In genomic region chr2:9311488-9311887, GRCh38 we compare ENCODE assay signal across 10 cellular contexts.
DNase-seq lines count a peak whose midpoint lies in the region; ATAC-seq and TF ChIP-seq lines count a peak whose summit lies in the region.
"Had no signal": no experiment of that assay in that cellular context is flagged by ENCODE, and none has a peak within 500 bp of the region (broad histone marks: within the 10 kb centered on the region; RNA-seq: fewer than 3 reads in every experiment).

No MANE protein-coding gene starts in this region.

- ATAC-seq in heart right ventricle (peak in 7 of 8 donors; percentile 61 to 79 (median 73)), gastrocnemius medialis (peak; percentile 81 to 89)

- H3K36me3 ChIP-seq in heart right ventricle (no peaks in the 10 kb centered on the region), gastrocnemius medialis (no peaks in the 10 kb centered on the region), MM.1S (replicated peaks; ENCODE audit: insufficient read depth, low read length) (no peaks in the 10 kb centered on the region)

- no peaks in the 10 kb centered on the region for H4K20me1 ChIP-seq in MM.1S (ENCODE audit: insufficient read depth, low read length)

- intact Hi-C loops in heart right ventricle (cut with DNase I) (loop anchor here in 1 of 10 donors (5.0 kb wide), 1 partner anchor 34 kb away; no protein-coding TSS in a partner anchor), gastrocnemius medialis (cut with DNase I; ENCODE audit: low total_unique reads) (loop anchor here (2.0 kb wide), 2 partner anchors 29 to 105 kb away; partner anchors contain the start of gene ASAP2)

- peaks cover 58% of the 10 kb centered on the region for H3K79me2 ChIP-seq in MM.1S (ENCODE audit: low read length)

- H3K9me2 ChIP-seq in MM.1S (replicated peaks; ENCODE audit: insufficient read depth, low read length) = no peaks in the 10 kb centered on the region

- H3K4me3 ChIP-seq in astrocyte of the cerebellum (ENCODE audit: low read depth, low read length) (no peak overlapping the region), heart right ventricle (no peak overlapping the region), gastrocnemius medialis (no peak overlapping the region), MM.1S (ENCODE audit: low read length) (no peak overlapping the region)

- peaks cover 20% of the 10 kb centered on the region for H3F3A ChIP-seq in MM.1S (ENCODE audit: insufficient read depth, low read length)

- TF ChIP-seq POLR2A in gastrocnemius medialis (IDR thresholded peaks at IDR 0.05) = peak in 1 of 2 donors; percentile 9

- TF ChIP-seq CTCF in astrocyte of the cerebellum (IDR thresholded peaks at IDR 0.05; ENCODE audit: low read depth, low read length, missing control alignments) = no peak
- no peak for TF ChIP-seq CTCF in heart right ventricle (IDR thresholded peaks at IDR 0.05)
- TF ChIP-seq CTCF in gastrocnemius medialis (IDR thresholded peaks at IDR 0.05 in 4 of 5, conservative IDR thresholded peaks at IDR 0.05 in 1 of 5) = no peak
- no peak for TF ChIP-seq CTCF in MM.1S (IDR thresholded peaks at IDR 0.05; ENCODE audit: low read length)

- peak; percentile 90 for DNase-seq in GM03348 (ENCODE audit: low spot score)
- DNase-seq in astrocyte of the cerebellum (ENCODE audit: low read depth) = peak; percentile 75
- peak; percentile 53 to 54 for DNase-seq in heart right ventricle
- DNase-seq in gastrocnemius medialis = peak; percentile 52 to 81
- DNase-seq in NCI-H446 (lab: John Stamatoyannopoulos, UW) = no peak
- DNase-seq in MM.1S = no peak
- DNase-seq in GF-D8 (lab: John Stamatoyannopoulos, UW) = no peak
- DNase-seq in SIG-M5 treated with dmso at 0.1 percent for 504 hours (lab: John Stamatoyannopoulos, UW; ENCODE audit: unreplicated experiment) = no peak
- DNase-seq: activated T-cell treated with anti-CD3 and anti-CD28 coated beads, Interleukin-2, amount 50 U/mL, for 24 hours; DND-41 had no signal

- no peaks in the 10 kb centered on the region for H3K9me3 ChIP-seq in heart right ventricle
- H3K9me3 ChIP-seq in gastrocnemius medialis = no peaks in the 10 kb centered on the region
- H3K9me3 ChIP-seq in MM.1S (replicated peaks; ENCODE audit: insufficient read depth, low read length) = no peaks in the 10 kb centered on the region

- H3K27ac ChIP-seq in heart right ventricle (peak overlapping the region; percentile 59 to 91 (median 80)), gastrocnemius medialis (peak overlapping the region; percentile 79 to 83 (median 82)), MM.1S (ENCODE audit: low read length) (no peak overlapping the region)

- H3K4me1 ChIP-seq in heart right ventricle = peaks cover 20 to 61% (median 42%) of the 10 kb centered on the region in 9 donors
- peaks cover 32 to 35% of the 10 kb centered on the region in 2 donors for H3K4me1 ChIP-seq in gastrocnemius medialis
- H3K4me1 ChIP-seq in MM.1S (ENCODE audit: low read length) = peaks cover 31% of the 10 kb centered on the region

- no peak overlapping the region for H2AFZ ChIP-seq in MM.1S (ENCODE audit: low read length)

- H3K9ac ChIP-seq in MM.1S (ENCODE audit: low read length) = no peak overlapping the region

- WGBS in heart right ventricle, 2 donors = 43 to 48% methylated on average over 12 of the region's 12 CpGs

- in situ Hi-C loops in astrocyte of the cerebellum (cut with HindIII; ENCODE audit: low sequenced_read_pairs) (no loop called here), gastrocnemius medialis (cut with MboI; ENCODE audit: low sequenced_read_pairs in 4 of 4) (no loop called here)

- H3K27me3 ChIP-seq in heart right ventricle (no peaks in the 10 kb centered on the region), gastrocnemius medialis (no peaks in the 10 kb centered on the region), MM.1S (replicated peaks; ENCODE audit: insufficient read depth, low read length) (no peaks in the 10 kb centered on the region)

- H3K4me2 ChIP-seq in MM.1S (ENCODE audit: low read depth, low read length) = no peak overlapping the region

Comparison
In these comparisons a context has a peak if more than half of its experiments do, and no peak if none do; other contexts are left out.
1. DNase-seq: peak in GM03348 (single experiment), astrocyte of the cerebellum (single experiment), heart right ventricle (2 of 2) and gastrocnemius medialis (2 of 2); none in NCI-H446 (0 of 2), MM.1S (single experiment), GF-D8 (single experiment) and SIG-M5 treated with dmso at 0.1 percent for 504 hours (single experiment).